13 cellular contexts compared by ENCODE assay signal in genomic region chr5:135210286-135211055, GRCh38.
DNase-seq lines count a peak whose midpoint lies in the region; ATAC-seq and TF ChIP-seq lines count a peak whose summit lies in the region.
"Had no signal": no experiment of that assay in that cellular context is flagged by ENCODE, and none has a peak within 500 bp of the region (broad histone marks: within the 10 kb centered on the region; RNA-seq: fewer than 3 reads in every experiment).

No MANE protein-coding gene starts in this region.

- H3K4me3 Mint-ChIP-seq in glutamatergic neuron (ENCODE audit: unreplicated experiment): no peak overlapping the region
- H3K4me3 Mint-ChIP-seq: naive thymus-derived CD4-positive, alpha-beta T cell had no signal

- TF ChIP-seq CTCF in glutamatergic neuron (IDR thresholded peaks at IDR 0.05; ENCODE audit: partially characterized antibody, unreplicated experiment): no peak
- no peak for TF ChIP-seq CTCF in body of pancreas (IDR thresholded peaks at IDR 0.05)

- H3K27me3 ChIP-seq in rectal smooth muscle tissue (ENCODE audit: control insufficient read depth, insufficient read depth, low read length) (no peaks in the 10 kb centered on the region), body of pancreas (no peaks in the 10 kb centered on the region)
- H3K27me3 ChIP-seq: left lung had no signal

- H3K36me3 Mint-ChIP-seq in glutamatergic neuron (ENCODE audit: unreplicated experiment): no peaks in the 10 kb centered on the region
- H3K36me3 Mint-ChIP-seq: naive thymus-derived CD4-positive, alpha-beta T cell had no signal

- ATAC-seq in GM18502 (IDR thresholded peaks at IDR 0.05; ENCODE audit: poor library complexity, unreplicated experiment) (no peak), body of pancreas (no peak)
- ATAC-seq: left lung; naive thymus-derived CD4-positive, alpha-beta T cell had no signal

- no peak for TF ChIP-seq POLR2A in body of pancreas (IDR thresholded peaks at IDR 0.05)

- no peaks in the 10 kb centered on the region for H3K36me3 ChIP-seq in rectal smooth muscle tissue (ENCODE audit: control insufficient read depth, insufficient read depth, low read length)
- no peaks in the 10 kb centered on the region for H3K36me3 ChIP-seq in body of pancreas (replicated peaks in 1 of 2; ENCODE audit: insufficient read depth in 1 of 2, low read depth in 2 of 2)
- H3K36me3 ChIP-seq: left lung had no signal

- H3K9me3 Mint-ChIP-seq in glutamatergic neuron (ENCODE audit: unreplicated experiment): peaks cover 9% of the 10 kb centered on the region
- H3K9me3 Mint-ChIP-seq: naive thymus-derived CD4-positive, alpha-beta T cell had no signal

- intact Hi-C loops in body of pancreas (cut with DNase I): no loop called here

- 66 to 80% methylated on average over 10 of the region's 10 CpGs for WGBS in body of pancreas, 2 donors

- DNase-seq in D341Med (ENCODE audit: low spot score) (peak; percentile 6), glutamatergic neuron (no peak), retina (no peak), body of pancreas (no peak), NCI-H82 (lab: John Stamatoyannopoulos, UW) (no peak)
- DNase-seq in activated CD8-positive, alpha-beta memory T cell treated with anti-CD3 and anti-CD28 coated beads, Interleukin-2, amount 50 U/mL, for 48 hours: peak; percentile 29
- DNase-seq: activated CD4-positive, alpha-beta T cell treated with anti-CD3 and anti-CD28 coated beads, Interleukin-2, amount 50 U/mL, for 4 hours; central memory CD4-positive, alpha-beta T cell; left lung; naive thymus-derived CD4-positive, alpha-beta T cell; NCI-H345 had no signal

- peaks cover 36% of the 10 kb centered on the region for H3K4me1 Mint-ChIP-seq in glutamatergic neuron (ENCODE audit: low read depth, unreplicated experiment)

- peaks cover 24% of the 10 kb centered on the region for H3K4me1 ChIP-seq in rectal smooth muscle tissue (ENCODE audit: control insufficient read depth, insufficient read depth, low read length)
- H3K4me1 ChIP-seq in body of pancreas: no peaks in the 10 kb centered on the region

- H3K27ac Mint-ChIP-seq in glutamatergic neuron (ENCODE audit: unreplicated experiment): peak overlapping the region; percentile 29
- H3K27ac Mint-ChIP-seq: naive thymus-derived CD4-positive, alpha-beta T cell had no signal

- H3K4me3 ChIP-seq in rectal smooth muscle tissue (ENCODE audit: low read length) (no peak overlapping the region), body of pancreas (no peak overlapping the region)
- H3K4me3 ChIP-seq: left lung had no signal

- H3K27me3 Mint-ChIP-seq in glutamatergic neuron (ENCODE audit: unreplicated experiment): peaks cover 21% of the 10 kb centered on the region

- H3K27ac ChIP-seq in rectal smooth muscle tissue (ENCODE audit: low read depth, low read length) (peak overlapping the region; percentile 24), body of pancreas (no peak overlapping the region)
- H3K27ac ChIP-seq: left lung had no signal

- no peak overlapping the region for H3K9ac ChIP-seq in rectal smooth muscle tissue (ENCODE audit: low read length)

- no peaks in the 10 kb centered on the region for H3K9me3 ChIP-seq in body of pancreas
- H3K9me3 ChIP-seq: left lung had no signal

Comparison
In these comparisons a context has a peak if more than half of its experiments do, and no peak if none do; other contexts are left out.
1. DNase-seq: peak in D341Med (single experiment) and activated CD8-positive, alpha-beta memory T cell treated with anti-CD3 and anti-CD28 coated beads, Interleukin-2, amount 50 U/mL, for 48 hours (single experiment); none in glutamatergic neuron (single experiment), retina (single experiment), body of pancreas (0 of 4) and NCI-H82 (single experiment).